1 cellular context compared by ENCODE assay signal in the genomic region with DNA sequence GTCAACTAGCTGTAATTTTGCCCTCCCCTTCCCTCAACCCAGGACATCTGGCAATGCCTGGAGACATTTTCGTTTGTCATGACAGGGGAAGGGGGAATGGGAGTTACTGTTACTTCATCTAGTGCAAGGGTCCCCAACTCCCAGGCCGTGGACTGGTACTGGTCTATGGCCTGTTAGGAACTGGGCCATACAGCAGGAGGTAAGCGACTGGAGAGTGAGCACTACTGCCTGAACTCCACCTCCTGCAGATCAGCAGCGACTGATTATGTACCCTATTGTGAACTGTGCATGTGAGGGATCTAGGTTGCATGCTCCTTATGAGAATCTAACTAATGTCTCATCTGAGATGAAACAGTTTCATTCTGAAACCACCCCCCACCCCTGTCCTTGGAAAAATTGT.
TF ChIP-seq lines count a peak whose summit lies in the region.

No MANE protein-coding gene starts in this region.

TF ChIP-seq in K562, 482 proteins besides CTCF, POLR2A, EP300 and RAD21 (continued from another document):
- TF ChIP-seq, protein P1, sequence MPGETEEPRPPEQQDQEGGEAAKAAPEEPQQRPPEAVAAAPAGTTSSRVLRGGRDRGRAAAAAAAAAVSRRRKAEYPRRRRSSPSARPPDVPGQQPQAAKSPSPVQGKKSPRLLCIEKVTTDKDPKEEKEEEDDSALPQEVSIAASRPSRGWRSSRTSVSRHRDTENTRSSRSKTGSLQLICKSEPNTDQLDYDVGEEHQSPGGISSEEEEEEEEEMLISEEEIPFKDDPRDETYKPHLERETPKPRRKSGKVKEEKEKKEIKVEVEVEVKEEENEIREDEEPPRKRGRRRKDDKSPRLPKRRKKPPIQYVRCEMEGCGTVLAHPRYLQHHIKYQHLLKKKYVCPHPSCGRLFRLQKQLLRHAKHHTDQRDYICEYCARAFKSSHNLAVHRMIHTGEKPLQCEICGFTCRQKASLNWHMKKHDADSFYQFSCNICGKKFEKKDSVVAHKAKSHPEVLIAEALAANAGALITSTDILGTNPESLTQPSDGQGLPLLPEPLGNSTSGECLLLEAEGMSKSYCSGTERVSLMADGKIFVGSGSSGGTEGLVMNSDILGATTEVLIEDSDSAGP (CRISPR knock-in tag; IDR thresholded peaks at IDR 0.05), result no peak
- TF ChIP-seq, protein P2, sequence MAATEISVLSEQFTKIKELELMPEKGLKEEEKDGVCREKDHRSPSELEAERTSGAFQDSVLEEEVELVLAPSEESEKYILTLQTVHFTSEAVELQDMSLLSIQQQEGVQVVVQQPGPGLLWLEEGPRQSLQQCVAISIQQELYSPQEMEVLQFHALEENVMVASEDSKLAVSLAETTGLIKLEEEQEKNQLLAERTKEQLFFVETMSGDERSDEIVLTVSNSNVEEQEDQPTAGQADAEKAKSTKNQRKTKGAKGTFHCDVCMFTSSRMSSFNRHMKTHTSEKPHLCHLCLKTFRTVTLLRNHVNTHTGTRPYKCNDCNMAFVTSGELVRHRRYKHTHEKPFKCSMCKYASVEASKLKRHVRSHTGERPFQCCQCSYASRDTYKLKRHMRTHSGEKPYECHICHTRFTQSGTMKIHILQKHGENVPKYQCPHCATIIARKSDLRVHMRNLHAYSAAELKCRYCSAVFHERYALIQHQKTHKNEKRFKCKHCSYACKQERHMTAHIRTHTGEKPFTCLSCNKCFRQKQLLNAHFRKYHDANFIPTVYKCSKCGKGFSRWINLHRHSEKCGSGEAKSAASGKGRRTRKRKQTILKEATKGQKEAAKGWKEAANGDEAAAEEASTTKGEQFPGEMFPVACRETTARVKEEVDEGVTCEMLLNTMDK (IDR thresholded peaks at IDR 0.05; ENCODE audit: borderline replicate concordance, insufficient read depth, low read depth, low read length, poor library complexity, severe bottlenecking), result no peak
- TF ChIP-seq ZBTB17 (CRISPR knock-in tag; IDR thresholded peaks at IDR 0.05) (peak; percentile 58; the same call in 1 of the 2 replicates), BRD9 (IDR thresholded peaks at IDR 0.05; ENCODE audit: low read depth, partially characterized antibody) (no peak), RBM14 (IDR thresholded peaks at IDR 0.05; ENCODE audit: borderline replicate concordance, insufficient read depth, low read depth, low read length) (no peak), E2F3 (CRISPR knock-in tag; IDR thresholded peaks at IDR 0.05) (0 out of 2 replicates have a peak, but pooled peaks have one; percentile 41), FUS (optimal IDR thresholded peaks at IDR 0.05; ENCODE audit: low read depth, low read length) (no peak), PTTG1 (tag; IDR thresholded peaks at IDR 0.05; ENCODE audit: low read depth) (no peak), RBBP5 (IDR thresholded peaks at IDR 0.05; ENCODE audit: borderline replicate concordance, insufficient read depth, low read length, poor library complexity, severe bottlenecking) (no peak), STAT5A (IDR thresholded peaks at IDR 0.05; ENCODE audit: borderline replicate concordance, low read length) (no peak), PPARD (CRISPR knock-in tag; IDR thresholded peaks at IDR 0.05) (no peak), EP400 (IDR thresholded peaks at IDR 0.05) (0 out of 2 replicates have a peak, but pooled peaks have one; percentile 13), GATA2 (CRISPR knock-in tag; IDR thresholded peaks at IDR 0.05) (no peak), ZNF77 (CRISPR knock-in tag; IDR thresholded peaks at IDR 0.05) (no peak), ZNF133 (CRISPR knock-in tag; IDR thresholded peaks at IDR 0.05) (0 out of 2 replicates have a peak, but pooled peaks have one; percentile 45), ZNF766 (CRISPR knock-in tag; conservative IDR thresholded peaks at IDR 0.05) (peak; percentile 59; the same call in 1 of the 2 replicates), SIRT6 (IDR thresholded peaks at IDR 0.05; ENCODE audit: low read depth, low read length) (no peak), CBFA2T3 (IDR thresholded peaks at IDR 0.05) (no peak), GATAD2A (IDR thresholded peaks at IDR 0.05) (no peak), MCM7 (IDR thresholded peaks at IDR 0.05) (no peak)
- TF ChIP-seq, protein P3, sequence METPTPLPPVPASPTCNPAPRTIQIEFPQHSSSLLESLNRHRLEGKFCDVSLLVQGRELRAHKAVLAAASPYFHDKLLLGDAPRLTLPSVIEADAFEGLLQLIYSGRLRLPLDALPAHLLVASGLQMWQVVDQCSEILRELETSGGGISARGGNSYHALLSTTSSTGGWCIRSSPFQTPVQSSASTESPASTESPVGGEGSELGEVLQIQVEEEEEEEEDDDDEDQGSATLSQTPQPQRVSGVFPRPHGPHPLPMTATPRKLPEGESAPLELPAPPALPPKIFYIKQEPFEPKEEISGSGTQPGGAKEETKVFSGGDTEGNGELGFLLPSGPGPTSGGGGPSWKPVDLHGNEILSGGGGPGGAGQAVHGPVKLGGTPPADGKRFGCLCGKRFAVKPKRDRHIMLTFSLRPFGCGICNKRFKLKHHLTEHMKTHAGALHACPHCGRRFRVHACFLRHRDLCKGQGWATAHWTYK (CRISPR knock-in tag; IDR thresholded peaks at IDR 0.05), result 0 out of 2 replicates have a peak, but pooled peaks have one; percentile 60
- TF ChIP-seq, protein P4, sequence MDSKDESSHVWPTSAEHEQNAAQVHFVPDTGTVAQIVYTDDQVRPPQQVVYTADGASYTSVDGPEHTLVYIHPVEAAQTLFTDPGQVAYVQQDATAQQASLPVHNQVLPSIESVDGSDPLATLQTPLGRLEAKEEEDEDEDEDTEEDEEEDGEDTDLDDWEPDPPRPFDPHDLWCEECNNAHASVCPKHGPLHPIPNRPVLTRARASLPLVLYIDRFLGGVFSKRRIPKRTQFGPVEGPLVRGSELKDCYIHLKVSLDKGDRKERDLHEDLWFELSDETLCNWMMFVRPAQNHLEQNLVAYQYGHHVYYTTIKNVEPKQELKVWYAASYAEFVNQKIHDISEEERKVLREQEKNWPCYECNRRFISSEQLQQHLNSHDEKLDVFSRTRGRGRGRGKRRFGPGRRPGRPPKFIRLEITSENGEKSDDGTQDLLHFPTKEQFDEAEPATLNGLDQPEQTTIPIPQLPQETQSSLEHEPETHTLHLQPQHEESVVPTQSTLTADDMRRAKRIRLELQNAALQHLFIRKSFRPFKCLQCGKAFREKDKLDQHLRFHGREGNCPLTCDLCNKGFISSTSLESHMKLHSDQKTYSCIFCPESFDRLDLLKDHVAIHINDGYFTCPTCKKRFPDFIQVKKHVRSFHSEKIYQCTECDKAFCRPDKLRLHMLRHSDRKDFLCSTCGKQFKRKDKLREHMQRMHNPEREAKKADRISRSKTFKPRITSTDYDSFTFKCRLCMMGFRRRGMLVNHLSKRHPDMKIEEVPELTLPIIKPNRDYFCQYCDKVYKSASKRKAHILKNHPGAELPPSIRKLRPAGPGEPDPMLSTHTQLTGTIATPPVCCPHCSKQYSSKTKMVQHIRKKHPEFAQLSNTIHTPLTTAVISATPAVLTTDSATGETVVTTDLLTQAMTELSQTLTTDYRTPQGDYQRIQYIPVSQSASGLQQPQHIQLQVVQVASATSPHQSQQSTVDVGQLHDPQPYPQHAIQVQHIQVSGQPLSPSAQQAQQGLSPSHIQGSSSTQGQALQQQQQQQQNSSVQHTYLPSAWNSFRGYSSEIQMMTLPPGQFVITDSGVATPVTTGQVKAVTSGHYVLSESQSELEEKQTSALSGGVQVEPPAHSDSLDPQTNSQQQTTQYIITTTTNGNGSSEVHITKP (IDR thresholded peaks at IDR 0.05; ENCODE audit: partially characterized antibody), result no peak
- TF ChIP-seq, protein P5, sequence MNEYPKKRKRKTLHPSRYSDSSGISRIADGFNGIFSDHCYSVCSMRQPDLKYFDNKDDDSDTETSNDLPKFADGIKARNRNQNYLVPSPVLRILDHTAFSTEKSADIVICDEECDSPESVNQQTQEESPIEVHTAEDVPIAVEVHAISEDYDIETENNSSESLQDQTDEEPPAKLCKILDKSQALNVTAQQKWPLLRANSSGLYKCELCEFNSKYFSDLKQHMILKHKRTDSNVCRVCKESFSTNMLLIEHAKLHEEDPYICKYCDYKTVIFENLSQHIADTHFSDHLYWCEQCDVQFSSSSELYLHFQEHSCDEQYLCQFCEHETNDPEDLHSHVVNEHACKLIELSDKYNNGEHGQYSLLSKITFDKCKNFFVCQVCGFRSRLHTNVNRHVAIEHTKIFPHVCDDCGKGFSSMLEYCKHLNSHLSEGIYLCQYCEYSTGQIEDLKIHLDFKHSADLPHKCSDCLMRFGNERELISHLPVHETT (CRISPR knock-in tag; conservative IDR thresholded peaks at IDR 0.05 in 1 of 2, IDR thresholded peaks at IDR 0.05 in 1 of 2), result peak in 1 of 2 experiments; percentile 58; a peak in 2 of 4 replicates
- TF ChIP-seq, protein P6, sequence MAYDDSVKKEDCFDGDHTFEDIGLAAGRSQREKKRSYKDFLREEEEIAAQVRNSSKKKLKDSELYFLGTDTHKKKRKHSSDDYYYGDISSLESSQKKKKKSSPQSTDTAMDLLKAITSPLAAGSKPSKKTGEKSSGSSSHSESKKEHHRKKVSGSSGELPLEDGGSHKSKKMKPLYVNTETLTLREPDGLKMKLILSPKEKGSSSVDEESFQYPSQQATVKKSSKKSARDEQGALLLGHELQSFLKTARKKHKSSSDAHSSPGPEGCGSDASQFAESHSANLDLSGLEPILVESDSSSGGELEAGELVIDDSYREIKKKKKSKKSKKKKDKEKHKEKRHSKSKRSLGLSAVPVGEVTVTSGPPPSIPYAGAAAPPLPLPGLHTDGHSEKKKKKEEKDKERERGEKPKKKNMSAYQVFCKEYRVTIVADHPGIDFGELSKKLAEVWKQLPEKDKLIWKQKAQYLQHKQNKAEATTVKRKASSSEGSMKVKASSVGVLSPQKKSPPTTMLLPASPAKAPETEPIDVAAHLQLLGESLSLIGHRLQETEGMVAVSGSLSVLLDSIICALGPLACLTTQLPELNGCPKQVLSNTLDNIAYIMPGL (CRISPR knock-in tag; IDR thresholded peaks at IDR 0.05), result no peak
- TF ChIP-seq, protein P7, sequence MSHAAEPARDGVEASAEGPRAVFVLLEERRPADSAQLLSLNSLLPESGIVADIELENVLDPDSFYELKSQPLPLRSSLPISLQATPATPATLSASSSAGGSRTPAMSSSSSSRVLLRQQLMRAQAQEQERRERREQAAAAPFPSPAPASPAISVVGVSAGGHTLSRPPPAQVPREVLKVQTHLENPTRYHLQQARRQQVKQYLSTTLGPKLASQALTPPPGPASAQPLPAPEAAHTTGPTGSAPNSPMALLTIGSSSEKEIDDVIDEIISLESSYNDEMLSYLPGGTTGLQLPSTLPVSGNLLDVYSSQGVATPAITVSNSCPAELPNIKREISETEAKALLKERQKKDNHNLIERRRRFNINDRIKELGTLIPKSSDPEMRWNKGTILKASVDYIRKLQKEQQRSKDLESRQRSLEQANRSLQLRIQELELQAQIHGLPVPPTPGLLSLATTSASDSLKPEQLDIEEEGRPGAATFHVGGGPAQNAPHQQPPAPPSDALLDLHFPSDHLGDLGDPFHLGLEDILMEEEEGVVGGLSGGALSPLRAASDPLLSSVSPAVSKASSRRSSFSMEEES (CRISPR knock-in tag; IDR thresholded peaks at IDR 0.05), result no peak
- TF ChIP-seq, protein P8, sequence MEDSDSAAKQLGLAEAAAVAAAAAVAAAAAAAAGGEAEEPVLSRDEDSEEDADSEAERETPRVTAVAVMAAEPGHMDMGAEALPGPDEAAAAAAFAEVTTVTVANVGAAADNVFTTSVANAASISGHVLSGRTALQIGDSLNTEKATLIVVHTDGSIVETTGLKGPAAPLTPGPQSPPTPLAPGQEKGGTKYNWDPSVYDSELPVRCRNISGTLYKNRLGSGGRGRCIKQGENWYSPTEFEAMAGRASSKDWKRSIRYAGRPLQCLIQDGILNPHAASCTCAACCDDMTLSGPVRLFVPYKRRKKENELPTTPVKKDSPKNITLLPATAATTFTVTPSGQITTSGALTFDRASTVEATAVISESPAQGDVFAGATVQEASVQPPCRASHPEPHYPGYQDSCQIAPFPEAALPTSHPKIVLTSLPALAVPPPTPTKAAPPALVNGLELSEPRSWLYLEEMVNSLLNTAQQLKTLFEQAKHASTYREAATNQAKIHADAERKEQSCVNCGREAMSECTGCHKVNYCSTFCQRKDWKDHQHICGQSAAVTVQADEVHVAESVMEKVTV (CRISPR knock-in tag; IDR thresholded peaks at IDR 0.05), result 0 out of 2 replicates have a peak, but pooled peaks have one; percentile 14
- TF ChIP-seq, protein P9, sequence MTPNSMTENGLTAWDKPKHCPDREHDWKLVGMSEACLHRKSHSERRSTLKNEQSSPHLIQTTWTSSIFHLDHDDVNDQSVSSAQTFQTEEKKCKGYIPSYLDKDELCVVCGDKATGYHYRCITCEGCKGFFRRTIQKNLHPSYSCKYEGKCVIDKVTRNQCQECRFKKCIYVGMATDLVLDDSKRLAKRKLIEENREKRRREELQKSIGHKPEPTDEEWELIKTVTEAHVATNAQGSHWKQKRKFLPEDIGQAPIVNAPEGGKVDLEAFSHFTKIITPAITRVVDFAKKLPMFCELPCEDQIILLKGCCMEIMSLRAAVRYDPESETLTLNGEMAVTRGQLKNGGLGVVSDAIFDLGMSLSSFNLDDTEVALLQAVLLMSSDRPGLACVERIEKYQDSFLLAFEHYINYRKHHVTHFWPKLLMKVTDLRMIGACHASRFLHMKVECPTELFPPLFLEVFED (CRISPR knock-in tag; conservative IDR thresholded peaks at IDR 0.05), result no peak
- TF ChIP-seq, protein P10, sequence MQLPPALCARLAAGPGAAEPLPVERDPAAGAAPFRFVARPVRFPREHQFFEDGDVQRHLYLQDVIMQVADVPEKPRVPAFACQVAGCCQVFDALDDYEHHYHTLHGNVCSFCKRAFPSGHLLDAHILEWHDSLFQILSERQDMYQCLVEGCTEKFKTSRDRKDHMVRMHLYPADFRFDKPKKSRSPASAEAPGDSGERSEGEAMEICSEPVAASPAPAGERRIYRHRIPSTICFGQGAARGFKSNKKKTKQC (CRISPR knock-in tag; IDR thresholded peaks at IDR 0.05), result no peak
- TF ChIP-seq, protein P11, sequence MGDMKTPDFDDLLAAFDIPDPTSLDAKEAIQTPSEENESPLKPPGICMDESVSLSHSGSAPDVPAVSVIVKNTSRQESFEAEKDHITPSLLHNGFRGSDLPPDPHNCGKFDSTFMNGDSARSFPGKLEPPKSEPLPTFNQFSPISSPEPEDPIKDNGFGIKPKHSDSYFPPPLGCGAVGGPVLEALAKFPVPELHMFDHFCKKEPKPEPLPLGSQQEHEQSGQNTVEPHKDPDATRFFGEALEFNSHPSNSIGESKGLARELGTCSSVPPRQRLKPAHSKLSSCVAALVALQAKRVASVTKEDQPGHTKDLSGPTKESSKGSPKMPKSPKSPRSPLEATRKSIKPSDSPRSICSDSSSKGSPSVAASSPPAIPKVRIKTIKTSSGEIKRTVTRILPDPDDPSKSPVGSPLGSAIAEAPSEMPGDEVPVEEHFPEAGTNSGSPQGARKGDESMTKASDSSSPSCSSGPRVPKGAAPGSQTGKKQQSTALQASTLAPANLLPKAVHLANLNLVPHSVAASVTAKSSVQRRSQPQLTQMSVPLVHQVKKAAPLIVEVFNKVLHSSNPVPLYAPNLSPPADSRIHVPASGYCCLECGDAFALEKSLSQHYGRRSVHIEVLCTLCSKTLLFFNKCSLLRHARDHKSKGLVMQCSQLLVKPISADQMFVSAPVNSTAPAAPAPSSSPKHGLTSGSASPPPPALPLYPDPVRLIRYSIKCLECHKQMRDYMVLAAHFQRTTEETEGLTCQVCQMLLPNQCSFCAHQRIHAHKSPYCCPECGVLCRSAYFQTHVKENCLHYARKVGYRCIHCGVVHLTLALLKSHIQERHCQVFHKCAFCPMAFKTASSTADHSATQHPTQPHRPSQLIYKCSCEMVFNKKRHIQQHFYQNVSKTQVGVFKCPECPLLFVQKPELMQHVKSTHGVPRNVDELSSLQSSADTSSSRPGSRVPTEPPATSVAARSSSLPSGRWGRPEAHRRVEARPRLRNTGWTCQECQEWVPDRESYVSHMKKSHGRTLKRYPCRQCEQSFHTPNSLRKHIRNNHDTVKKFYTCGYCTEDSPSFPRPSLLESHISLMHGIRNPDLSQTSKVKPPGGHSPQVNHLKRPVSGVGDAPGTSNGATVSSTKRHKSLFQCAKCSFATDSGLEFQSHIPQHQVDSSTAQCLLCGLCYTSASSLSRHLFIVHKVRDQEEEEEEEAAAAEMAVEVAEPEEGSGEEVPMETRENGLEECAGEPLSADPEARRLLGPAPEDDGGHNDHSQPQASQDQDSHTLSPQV (IDR thresholded peaks at IDR 0.05), result 0 out of 2 replicates have a peak, but pooled peaks have one; percentile 23
